In genomic region chr18:468841-469796, GRCh38 we compare ENCODE assay signal across 21 cellular contexts. TPM values are rescaled to one million over a fixed set of nuclear protein-coding genes. Genes with fewer than 3 reads are reported as not detected.
DNase-seq lines count a peak whose midpoint lies in the region; ATAC-seq, FAIRE-seq and TF ChIP-seq lines count a peak whose summit lies in the region.
"Had no signal": no experiment of that assay in that cellular context is flagged by ENCODE, and none has a peak within 500 bp of the region (broad histone marks: within the 10 kb centered on the region; RNA-seq: fewer than 3 reads in every experiment).

No MANE protein-coding gene starts in this region.

- intact Hi-C loops in Panc1 (cut with micrococcal nuclease; ENCODE audit: unreplicated experiment) (no loop called here), HepG2 (cut with micrococcal nuclease; ENCODE audit: unreplicated experiment) (no loop called here)

- TF ChIP-seq CTCF in Panc1 (IDR thresholded peaks at IDR 0.05) (peak; percentile 24; the same call in 1 of the 2 replicates), HepG2 (CRISPR knock-in tag; IDR thresholded peaks at IDR 0.05) (peak; percentile 45)

- H3K27ac ChIP-seq in BLaER1 (peak overlapping the region; percentile 48; the same call in 1 of the 2 replicates), Panc1 (ENCODE audit: low read length) (no peak overlapping the region), HepG2 (ENCODE audit: extremely low read length, insufficient read depth, low read length) (no peak overlapping the region)
- H3K27ac ChIP-seq: vagina had no signal

- peak overlapping the region; percentile 77 for H3K4me2 ChIP-seq in BLaER1
- no peak overlapping the region for H3K4me2 ChIP-seq in HepG2 (ENCODE audit: low read depth, low read length)

- no peaks in the 10 kb centered on the region for H3K36me3 ChIP-seq in BLaER1
- H3K36me3 ChIP-seq in Panc1 (ENCODE audit: control insufficient read depth, insufficient read depth, low read length) = no peaks in the 10 kb centered on the region
- no peaks in the 10 kb centered on the region for H3K36me3 ChIP-seq in HepG2 (replicated peaks in 1 of 2; ENCODE audit: control insufficient read depth in 1 of 2, insufficient read depth in 2 of 2, low read length in 2 of 2)
- H3K36me3 ChIP-seq: vagina had no signal

- DNase-seq in H4 (ENCODE audit: low spot score) = peak; percentile 26
- no peak for DNase-seq in Panc1 (ENCODE audit: low read depth, low spot score)
- peak; percentile 16 for DNase-seq in HepG2 (ENCODE audit: low spot score)
- DNase-seq in NCI-H345 treated with DMSO at 0.1 percent for 48 hours (lab: John Stamatoyannopoulos, UW; ENCODE audit: unreplicated experiment) = no peak
- no peak for DNase-seq in stimulated activated naive CD8-positive, alpha-beta T cell treated with anti-CD3 and anti-CD28 coated beads, Interleukin-15, Interleukin-2, amounts not matched to agents 100 U/mL and 50 U/mL, for 24 hours
- DNase-seq in activated CD8-positive, alpha-beta memory T cell treated with anti-CD3 and anti-CD28 coated beads, Interleukin-2, amount 50 U/mL, for 48 hours = no peak
- DNase-seq in foreskin melanocyte = no peak
- DNase-seq: activated naive CD8-positive, alpha-beta T cell treated with anti-CD3 and anti-CD28 coated beads, Interleukin-2, amount 10 ng/mL, durations not matched to agents 7 days and 5 days; activated T-cell treated with anti-CD3 and anti-CD28 coated beads, Interleukin-2, amount 50 U/mL, for 1 hour; central memory CD4-positive, alpha-beta T cell; H7; left colon; natural killer cell; NCI-H1436 treated with DMSO at 0.1 percent for 48 hours; retina; stimulated activated CD4-positive, alpha-beta T cell treated with anti-CD3 and anti-CD28 coated beads, Interleukin-2, amount 100 ng/mL, for 48 hours had no signal

- in situ Hi-C loops in Panc1 (cut with HindIII; ENCODE audit: low pct_unique_long_range_greater_than_20kb, low sequenced_read_pairs) = no loop called here
- in situ Hi-C loops in HepG2 (cut with HindIII; ENCODE audit: extremely low pct_ligation_motif_present, low pct_unique_long_range_greater_than_20kb) = no loop called here

- 57% methylated on average over 14 of the region's 14 CpGs for WGBS in HepG2 (ENCODE audit: low lambda C conversion rate)

- H2AFZ ChIP-seq in HepG2 (ENCODE audit: low read length) = no peak overlapping the region

- no peaks in the 10 kb centered on the region for H3K27me3 ChIP-seq in BLaER1
- H3K27me3 ChIP-seq in Panc1 (ENCODE audit: control insufficient read depth, insufficient read depth, low read length) = no peaks in the 10 kb centered on the region
- H3K27me3 ChIP-seq in HepG2 (ENCODE audit: control insufficient read depth in 1 of 2, insufficient read depth in 2 of 2, low read length in 2 of 2) = peaks cover 0 to under 1% of the 10 kb centered on the region in 2 experiments; a peak in 1 of 5 replicates
- H3K27me3 ChIP-seq: vagina had no signal

- POLR2A ChIA-PET in Panc1 (lab: Charles Lee) = no interaction called here
- POLR2A ChIA-PET in HepG2 (lab: Yijun Ruan, JAX) = no interaction called here

- TF ChIP-seq EP300 in HepG2 (IDR thresholded peaks at IDR 0.05; ENCODE audit: low read depth in 2 of 2, low read length in 2 of 2) = no peak
- TF ChIP-seq EP300 in HepG2 (CRISPR knock-in tag; IDR thresholded peaks at IDR 0.05; ENCODE audit: borderline replicate concordance) = no peak

- no peaks in the 10 kb centered on the region for H3K79me2 ChIP-seq in HepG2 (ENCODE audit: insufficient read depth, low read length)

- no peak for ATAC-seq in Panc1
- peak; percentile 57; the same call in 2 of the 3 replicates for ATAC-seq in HepG2
- ATAC-seq in stimulated activated naive CD8-positive, alpha-beta T cell treated with anti-CD3 and anti-CD28 coated beads, Interleukin-15, Interleukin-2, amounts not matched to agents 100 U/mL and 50 U/mL, for 24 hours = no peak
- ATAC-seq: left colon; natural killer cell; stimulated activated effector memory CD8-positive, alpha-beta T cell treated with anti-CD3 and anti-CD28 coated beads, Interleukin-12 subunit alpha, Interleukin-12 subunit beta, amount 100 ng/mL, for 72 hours had no signal

- TF ChIP-seq POLR2A in HepG2 (IDR thresholded peaks at IDR 0.05; ENCODE audit: insufficient read depth in 1 of 2, low read depth in 2 of 2, low read length in 2 of 2) = no peak

- H3K4me1 ChIP-seq in BLaER1 = peaks cover 44% of the 10 kb centered on the region
- no peaks in the 10 kb centered on the region for H3K4me1 ChIP-seq in Panc1 (ENCODE audit: control insufficient read depth, insufficient read depth, low read length)
- H3K4me1 ChIP-seq in HepG2 (ENCODE audit: insufficient read depth, low read length) = peaks cover 6% of the 10 kb centered on the region; the same call in 1 of the 2 replicates

- no TSS peak for BruUV-seq in Panc1 (replicated peaks; lab: Mats Ljungman, UMichigan)
- BruUV-seq in HepG2 (replicated peaks; lab: Mats Ljungman, UMichigan) = no TSS peak

- TF ChIP-seq RAD21 in HepG2 (CRISPR knock-in tag; IDR thresholded peaks at IDR 0.05) = no peak

- H3K9me3 ChIP-seq in BLaER1 (no peaks in the 10 kb centered on the region), Panc1 (ENCODE audit: control insufficient read depth, insufficient read depth, low read depth, low read length) (no peaks in the 10 kb centered on the region), HepG2 (ENCODE audit: low read length) (no peaks in the 10 kb centered on the region)
- H3K9me3 ChIP-seq: vagina had no signal

- no peak overlapping the region for H3K9ac ChIP-seq in BLaER1
- H3K9ac ChIP-seq in HepG2 (ENCODE audit: insufficient read depth, low read depth, low read length) = no peak overlapping the region

- no peak for FAIRE-seq in HepG2 (lab: Jason Lieb, UNC)
- FAIRE-seq: endometrium had no signal

- CTCF ChIA-PET in Panc1 (lab: Charles Lee) (no interaction called here), HepG2 (lab: Yijun Ruan, JAX; ENCODE audit: low intra/inter-chr PET ratio, low total read pairs) (no interaction called here)

- no peaks in the 10 kb centered on the region for H4K20me1 ChIP-seq in BLaER1
- no peaks in the 10 kb centered on the region for H4K20me1 ChIP-seq in HepG2 (ENCODE audit: insufficient read depth, low read length)

- H3K4me3 ChIP-seq in BLaER1 (no peak overlapping the region), Panc1 (ENCODE audit: low read depth in 2 of 2, low read length in 2 of 2) (no peak overlapping the region), HepG2 (replicated peaks in 1 of 3; ENCODE audit: insufficient read depth in 1 of 3, low read depth in 2 of 3, low read length in 3 of 3) (no peak overlapping the region)
- H3K4me3 ChIP-seq: vagina had no signal

TF ChIP-seq in HepG2, 621 proteins besides CTCF, POLR2A, EP300 and RAD21 (continues in another document):
- TF ChIP-seq STAG1 (CRISPR knock-in tag; IDR thresholded peaks at IDR 0.05) = peak; percentile 63
- TF ChIP-seq, protein P1, sequence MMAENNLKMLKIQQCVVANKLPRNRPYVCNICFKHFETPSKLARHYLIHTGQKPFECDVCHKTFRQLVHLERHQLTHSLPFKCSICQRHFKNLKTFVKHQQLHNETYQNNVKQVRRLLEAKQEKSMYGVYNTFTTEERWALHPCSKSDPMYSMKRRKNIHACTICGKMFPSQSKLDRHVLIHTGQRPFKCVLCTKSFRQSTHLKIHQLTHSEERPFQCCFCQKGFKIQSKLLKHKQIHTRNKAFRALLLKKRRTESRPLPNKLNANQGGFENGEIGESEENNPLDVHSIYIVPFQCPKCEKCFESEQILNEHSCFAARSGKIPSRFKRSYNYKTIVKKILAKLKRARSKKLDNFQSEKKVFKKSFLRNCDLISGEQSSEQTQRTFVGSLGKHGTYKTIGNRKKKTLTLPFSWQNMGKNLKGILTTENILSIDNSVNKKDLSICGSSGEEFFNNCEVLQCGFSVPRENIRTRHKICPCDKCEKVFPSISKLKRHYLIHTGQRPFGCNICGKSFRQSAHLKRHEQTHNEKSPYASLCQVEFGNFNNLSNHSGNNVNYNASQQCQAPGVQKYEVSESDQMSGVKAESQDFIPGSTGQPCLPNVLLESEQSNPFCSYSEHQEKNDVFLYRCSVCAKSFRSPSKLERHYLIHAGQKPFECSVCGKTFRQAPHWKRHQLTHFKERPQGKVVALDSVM (CRISPR knock-in tag; IDR thresholded peaks at IDR 0.05) = no peak
- TF ChIP-seq RCOR2 (CRISPR knock-in tag; IDR thresholded peaks at IDR 0.05) = no peak
- no peak for TF ChIP-seq CREBL2 (CRISPR knock-in tag; IDR thresholded peaks at IDR 0.05; ENCODE audit: borderline replicate concordance)

RNA-seq across cellular contexts. Expression of gene COLEC12, which starts 31.4 kb away (rescaled TPM):
- total RNA-seq in H4 (2014; rRNA removed; shearing (Covaris generic)) = 41.9 and 49.4 TPM in 2 replicates
- 0.03 TPM for total RNA-seq in Panc1 (2021; ENCODE audit: unreplicated experiment)
- polyA plus RNA-seq in Panc1 (2012; ENCODE audit: insufficient read length) = not detected
- total RNA-seq in HepG2 (2016; rRNA removed; fragmentation: Illumina TruSeq; extraction: Trizol) = 0.02 TPM in 1 of 2 replicates, not detected in the other
- not detected in 2 replicates for total RNA-seq in HepG2 (2016; cell fraction: cytosol; rRNA removed; fragmentation: Illumina TruSeq; extraction: Trizol; ENCODE audit: low read depth)
- total RNA-seq in HepG2 (2016; cell fraction: insoluble cytoplasmic fraction; rRNA removed; fragmentation: Illumina TruSeq; extraction: Trizol) = 0.02 TPM in 1 of 2 replicates, not detected in the other
- total RNA-seq in HepG2 (2016; cell fraction: membrane; rRNA removed; fragmentation: Illumina TruSeq; extraction: Trizol) = not detected in 2 replicates
- total RNA-seq in HepG2 (2016; cell fraction: nucleus; rRNA removed; fragmentation: Illumina TruSeq; extraction: Trizol) = 0.06 TPM in 1 of 2 replicates, not detected in the other
- 0.11 and 0.21 TPM in 2 replicates for polyA plus RNA-seq in HepG2 (2011; rRNA removed)
- polyA plus RNA-seq in HepG2 (2011; cell fraction: cytosol; rRNA removed) = 0.09 and 0.13 TPM in 2 replicates
- 0.14 TPM in 2 replicates for polyA plus RNA-seq in HepG2 (2011; cell fraction: nucleus; rRNA removed)
- polyA plus RNA-seq in HepG2 (2012) = 0.80 and 1.8 TPM in 2 replicates
- polyA plus RNA-seq in HepG2 (2016; cell fraction: cytosol; fragmentation: Illumina TruSeq; extraction: Trizol; ENCODE audit: low read depth) = 0.02 TPM in 1 of 2 replicates, not detected in the other
- polyA plus RNA-seq in HepG2 (2016; cell fraction: insoluble cytoplasmic fraction; fragmentation: Illumina TruSeq; extraction: Trizol; ENCODE audit: low read depth) = not detected in 2 replicates
- not detected in 2 replicates for polyA plus RNA-seq in HepG2 (2016; cell fraction: membrane; fragmentation: Illumina TruSeq; extraction: Trizol; ENCODE audit: low read depth)
- 0.09 TPM in 1 of 2 replicates, not detected in the other for polyA plus RNA-seq in HepG2 (2016; cell fraction: nucleus; fragmentation: Illumina TruSeq; extraction: Trizol; ENCODE audit: insufficient read depth, low read depth)
- 0.04 TPM in 1 of 2 replicates, not detected in the other for polyA minus RNA-seq in HepG2 (2011; rRNA and poly(A)+ RNA removed; ENCODE audit: low replicate concordance)
- polyA minus RNA-seq in HepG2 (2011; cell fraction: cytosol; rRNA and poly(A)+ RNA removed) = 0.10 TPM in 1 of 2 replicates, not detected in the other
- polyA minus RNA-seq in HepG2 (2011; cell fraction: nucleus; rRNA and poly(A)+ RNA removed) = 0.13 and 0.25 TPM in 2 replicates
- total RNA-seq: HT-29, natural killer cell had no signal

Comparison
In these comparisons a context has a peak if more than half of its experiments do, and no peak if none do; other contexts are left out.
1. DNase-seq: peak in H4 (single experiment) and HepG2 (single experiment); none in Panc1 (single experiment), NCI-H345 treated with DMSO at 0.1 percent for 48 hours (single experiment), stimulated activated naive CD8-positive, alpha-beta T cell treated with anti-CD3 and anti-CD28 coated beads, Interleukin-15, Interleukin-2, amounts not matched to agents 100 U/mL and 50 U/mL, for 24 hours (single experiment), activated CD8-positive, alpha-beta memory T cell treated with anti-CD3 and anti-CD28 coated beads, Interleukin-2, amount 50 U/mL, for 48 hours (single experiment) and foreskin melanocyte (single experiment).
2. RNA of gene COLEC12, which starts 31.4 kb away (total RNA-seq): 41.9 to 49.4 TPM in H4; 0.03 TPM in Panc1 (single experiment) and 0.02 to 0.06 TPM in HepG2; every median in the first group is over 10 times any median in the second.